Comparison of ENCODE assay signal across 1 cellular context in genomic region chr20:37270586-37271420, GRCh38.
TF ChIP-seq lines count a peak whose summit lies in the region.

No MANE protein-coding gene starts in this region.

TF ChIP-seq in GM12878, 131 proteins besides CTCF, POLR2A, EP300 and RAD21 (continued from another document and continues in another):
- TF ChIP-seq ASH2L (IDR thresholded peaks at IDR 0.05; ENCODE audit: borderline replicate concordance, low read depth) (no peak), ZNF384 (IDR thresholded peaks at IDR 0.05; ENCODE audit: borderline replicate concordance, low read depth, low read length) (no peak; the same call in 1 of the 2 replicates), BMI1 (IDR thresholded peaks at IDR 0.05; ENCODE audit: borderline replicate concordance) (no peak), PML (IDR thresholded peaks at IDR 0.05; ENCODE audit: low read length) (no peak), KAT2A (conservative IDR thresholded peaks at IDR 0.05; ENCODE audit: control insufficient read depth, low read depth, low read length) (no peak), POLR2AphosphoS2 (IDR thresholded peaks at IDR 0.05; ENCODE audit: low read depth, low read length) (no peak), NFIC (IDR thresholded peaks at IDR 0.05; ENCODE audit: low read depth, low read length) (peak; percentile 73; the same call in 1 of the 2 replicates), HSF1 (IDR thresholded peaks at IDR 0.05; ENCODE audit: low read depth, low read length) (no peak), LARP7 (IDR thresholded peaks at IDR 0.05) (no peak), SMAD1 (IDR thresholded peaks at IDR 0.05; ENCODE audit: low read depth, partially characterized antibody) (no peak), DPF2 (IDR thresholded peaks at IDR 0.05) (peak; percentile 53; the same call in 1 of the 2 replicates), NR2C2 (IDR thresholded peaks at IDR 0.05; ENCODE audit: borderline replicate concordance, control insufficient read depth, insufficient read length, low read depth) (no peak), IRF5 (IDR thresholded peaks at IDR 0.05; ENCODE audit: borderline replicate concordance) (no peak), REST (IDR thresholded peaks at IDR 0.05; ENCODE audit: low read depth, low read length) (no peak), RAD51 (IDR thresholded peaks at IDR 0.05) (no peak), SMAD5 (IDR thresholded peaks at IDR 0.05; ENCODE audit: low read depth) (no peak), SMC3 (IDR thresholded peaks at IDR 0.05; ENCODE audit: borderline replicate concordance, low read length) (no peak), ZZZ3 (IDR thresholded peaks at IDR 0.05; ENCODE audit: control insufficient read depth, insufficient read length, low read depth) (no peak), KDM1A (IDR thresholded peaks at IDR 0.05; ENCODE audit: borderline replicate concordance) (no peak), ATF7 (IDR thresholded peaks at IDR 0.05; ENCODE audit: low read depth) (peak; percentile 45; the same call in 1 of the 2 replicates), RCOR1 (conservative IDR thresholded peaks at IDR 0.05; ENCODE audit: low read depth, low read length) (no peak), ZBTB40 (IDR thresholded peaks at IDR 0.05; ENCODE audit: borderline replicate concordance) (no peak), TCF3 (IDR thresholded peaks at IDR 0.05; ENCODE audit: borderline replicate concordance, insufficient read depth, low read depth, low read length) (0 out of 2 replicates have a peak, but pooled peaks have one; percentile 64), TCF12 (IDR thresholded peaks at IDR 0.05; ENCODE audit: low read depth, low read length) (peak; percentile 47; the same call in 1 of the 2 replicates), EED (IDR thresholded peaks at IDR 0.05; ENCODE audit: low read depth) (peak; percentile 98), FOXK2 (IDR thresholded peaks at IDR 0.05) (no peak), NRF1 (conservative IDR thresholded peaks at IDR 0.05; ENCODE audit: low read depth, low read length) (no peak), WRNIP1 (IDR thresholded peaks at IDR 0.05; ENCODE audit: borderline replicate concordance, low read depth, low read length) (no peak), CBFB (IDR thresholded peaks at IDR 0.05; ENCODE audit: low read depth) (peak; percentile 92), STAT1 (conservative IDR thresholded peaks at IDR 0.05) (no peak), MTA2 (IDR thresholded peaks at IDR 0.05; ENCODE audit: low read depth) (peak; percentile 49), EGR1 (IDR thresholded peaks at IDR 0.05; ENCODE audit: borderline replicate concordance in 1 of 2, low read depth in 2 of 2, low read length in 2 of 2) (peak in 1 of 2 experiments; percentile 52; a peak in 1 of 3 replicates), KLF5 (IDR thresholded peaks at IDR 0.05; ENCODE audit: partially characterized antibody) (no peak), ZBTB33 (IDR thresholded peaks at IDR 0.05) (no peak), MTA3 (IDR thresholded peaks at IDR 0.05; ENCODE audit: borderline replicate concordance, low read length) (peak; percentile 26; the same call in 1 of the 2 replicates), RELB (IDR thresholded peaks at IDR 0.05; ENCODE audit: low read depth) (peak; percentile 65), MEF2B (IDR thresholded peaks at IDR 0.05; ENCODE audit: partially characterized antibody, poor library complexity, severe bottlenecking) (peak; percentile 63), RBBP5 (conservative IDR thresholded peaks at IDR 0.05) (no peak), TCF7 (IDR thresholded peaks at IDR 0.05; ENCODE audit: borderline replicate concordance) (no peak), PKNOX1 (IDR thresholded peaks at IDR 0.05) (no peak), BCLAF1 (IDR thresholded peaks at IDR 0.05) (no peak), USF1 (IDR thresholded peaks at IDR 0.05; ENCODE audit: borderline replicate concordance, extremely low read length, insufficient read depth, low read depth, low read length) (no peak), YBX1 (IDR thresholded peaks at IDR 0.05) (no peak)
